ENCODE assay signal across 7 cellular contexts in the genomic region with DNA sequence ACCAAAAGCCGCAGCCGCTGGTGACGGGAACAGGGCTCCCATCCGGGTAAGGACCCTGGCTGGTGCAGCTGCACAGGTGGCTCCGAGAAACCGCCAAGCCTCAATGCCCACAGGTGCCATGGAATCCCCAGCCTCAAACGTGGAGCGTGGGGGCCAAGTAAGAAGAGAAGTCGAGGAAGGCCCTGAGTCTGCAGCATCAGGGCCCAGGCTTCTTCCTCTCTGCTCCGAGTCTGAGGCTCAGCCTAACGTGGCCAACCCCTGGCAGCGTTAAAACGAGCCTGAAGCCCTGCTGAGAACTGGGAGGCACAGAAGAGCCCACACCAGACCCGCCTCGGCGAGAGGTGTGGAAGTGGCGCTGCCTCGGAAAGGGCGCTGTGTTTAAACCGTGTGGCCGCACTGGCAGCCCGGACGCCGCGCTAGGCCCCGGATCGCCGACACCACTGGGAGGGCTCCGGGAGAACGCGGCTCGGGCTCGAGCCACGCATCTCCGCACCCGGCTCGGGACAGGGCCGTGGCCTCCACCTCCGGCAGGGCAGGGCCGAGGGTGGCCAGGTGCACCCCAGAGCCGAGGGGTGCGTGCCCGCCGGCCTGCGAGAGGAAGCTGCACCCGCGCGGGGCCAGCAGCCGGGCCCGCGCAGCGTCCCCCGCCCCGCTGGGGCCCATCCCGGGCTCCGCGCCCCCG. TPM values are rescaled to one million over a fixed set of nuclear protein-coding genes. Genes with fewer than 3 reads are reported as not detected.
DNase-seq lines count a peak whose midpoint lies in the region; ATAC-seq and TF ChIP-seq lines count a peak whose summit lies in the region.

No MANE protein-coding gene starts in this region.

- DNase-seq in HAP-1 (ENCODE audit: low spot score in 2 of 2) (no peak), NT2/D1 (ENCODE audit: low read depth, low spot score) (no peak), myocyte (ENCODE audit: low read depth) (peak; percentile 19), sciatic nerve (ENCODE audit: low spot score) (no peak)

- H3K4me1 ChIP-seq in HAP-1, result peaks cover 16% of the 10 kb centered on the region
- peaks cover 22% of the 10 kb centered on the region for H3K4me1 ChIP-seq in NT2/D1 (ENCODE audit: insufficient read depth, insufficient read length)
- peaks cover 12 to 19% of the 10 kb centered on the region in 2 donors for H3K4me1 ChIP-seq in duodenal mucosa (ENCODE audit: control insufficient read depth in 1 of 2, insufficient read depth in 2 of 2, low read length in 2 of 2)

- H3K4me3 ChIP-seq in HAP-1 (peak overlapping the region; percentile 58), NT2/D1 (ENCODE audit: insufficient read length, low read depth) (peak overlapping the region; percentile 96), duodenal mucosa (ENCODE audit: low read depth in 1 of 2, low read length in 2 of 2) (peak overlapping the region; percentile 73 to 74)

- peak overlapping the region; percentile 99 for H3K9ac ChIP-seq in NT2/D1 (ENCODE audit: insufficient read length, low read depth)
- H3K9ac ChIP-seq in duodenal mucosa (ENCODE audit: low read depth in 1 of 2, low read length in 2 of 2), result peak overlapping the region; percentile 52 to 65

- no peaks in the 10 kb centered on the region for H3K9me3 ChIP-seq in HAP-1
- H3K9me3 ChIP-seq in NT2/D1 (ENCODE audit: insufficient read depth, low read length), result no peaks in the 10 kb centered on the region
- H3K9me3 ChIP-seq in duodenal mucosa (ENCODE audit: control insufficient read depth in 1 of 2, low read length in 2 of 2), result no peaks in the 10 kb centered on the region

- H3K27ac ChIP-seq in duodenal mucosa (ENCODE audit: low read depth, low read length), result no peak overlapping the region

- ATAC-seq in GM18505 (IDR thresholded peaks at IDR 0.05; ENCODE audit: unreplicated experiment) (peak; percentile 27), sciatic nerve (no peak), HG03095 (IDR thresholded peaks at IDR 0.05; ENCODE audit: unreplicated experiment) (no peak)

- intact Hi-C loops in sciatic nerve (cut with DNase I), result no loop called here

- H3K36me3 ChIP-seq in HAP-1 (replicated peaks) (peaks cover 42% of the 10 kb centered on the region), NT2/D1 (ENCODE audit: insufficient read depth, insufficient read length, low read length) (peaks cover 53% of the 10 kb centered on the region), duodenal mucosa (ENCODE audit: control insufficient read depth in 1 of 2, insufficient read depth in 2 of 2, low read length in 2 of 2) (peaks cover 9 to 34% of the 10 kb centered on the region in 2 donors)

- H3K27me3 ChIP-seq in HAP-1 (ENCODE audit: low read depth) (no peaks in the 10 kb centered on the region), NT2/D1 (ENCODE audit: insufficient read depth, insufficient read length) (no peaks in the 10 kb centered on the region), duodenal mucosa (ENCODE audit: control insufficient read depth in 1 of 2, insufficient read depth in 2 of 2, low read length in 2 of 2) (no peaks in the 10 kb centered on the region)

- TF ChIP-seq POLR2A in GM18505 (IDR thresholded peaks at IDR 0.05; ENCODE audit: borderline replicate concordance, extremely low read depth, insufficient read depth, insufficient read length), result no peak

- in situ Hi-C loops in HAP-1 (cut with MboI; ENCODE audit: low sequenced_read_pairs), result no loop called here

RNA-seq across cellular contexts. Expression of a gene that starts 0.7 kb away (rescaled TPM):
- total RNA-seq in myocyte (28.3 and 29.6 TPM in 2 replicates), sciatic nerve (15.6 TPM)
- 25.3 TPM for polyA plus RNA-seq in myocyte (2012)

RNA-seq across cellular contexts. Expression of a gene that starts 10.9 kb away (rescaled TPM):
- total RNA-seq in myocyte (30.6 and 38.9 TPM in 2 replicates), sciatic nerve (33.1 TPM)
- 32.5 TPM for polyA plus RNA-seq in myocyte (2012)

RNA-seq across cellular contexts. Expression of a gene that starts 15.9 kb away (rescaled TPM):
- total RNA-seq in myocyte, result 20.3 and 39.5 TPM in 2 replicates
- polyA plus RNA-seq in myocyte (2012), result 24.5 TPM
- 30.6 TPM for total RNA-seq in sciatic nerve

RNA-seq across cellular contexts. Expression of a gene that starts 29.2 kb away (rescaled TPM):
- total RNA-seq in myocyte (27.3 and 40.4 TPM in 2 replicates), sciatic nerve (104 TPM)
- 32.0 TPM for polyA plus RNA-seq in myocyte (2012)

RNA-seq across cellular contexts. Expression of a gene that starts 37.9 kb away (rescaled TPM):
- total RNA-seq in myocyte (64.9 and 75.1 TPM in 2 replicates), sciatic nerve (61.1 TPM)
- 73.4 TPM for polyA plus RNA-seq in myocyte (2012)
